Comparison of ENCODE assay signal across 1 cellular context in genomic region chr9:129639034-129639630, GRCh38.
TF ChIP-seq lines count a peak whose summit lies in the region.

No MANE protein-coding gene starts in this region.

TF ChIP-seq in HCT116, 20 proteins besides CTCF, POLR2A, EP300 and RAD21:
- TF ChIP-seq FOSL1 (IDR thresholded peaks at IDR 0.05; ENCODE audit: low read depth), result no peak
- peak; percentile 10; the same call in 1 of the 2 replicates for TF ChIP-seq POLR2AphosphoS5 (IDR thresholded peaks at IDR 0.05; ENCODE audit: low read depth, low read length)
